In the genomic region with DNA sequence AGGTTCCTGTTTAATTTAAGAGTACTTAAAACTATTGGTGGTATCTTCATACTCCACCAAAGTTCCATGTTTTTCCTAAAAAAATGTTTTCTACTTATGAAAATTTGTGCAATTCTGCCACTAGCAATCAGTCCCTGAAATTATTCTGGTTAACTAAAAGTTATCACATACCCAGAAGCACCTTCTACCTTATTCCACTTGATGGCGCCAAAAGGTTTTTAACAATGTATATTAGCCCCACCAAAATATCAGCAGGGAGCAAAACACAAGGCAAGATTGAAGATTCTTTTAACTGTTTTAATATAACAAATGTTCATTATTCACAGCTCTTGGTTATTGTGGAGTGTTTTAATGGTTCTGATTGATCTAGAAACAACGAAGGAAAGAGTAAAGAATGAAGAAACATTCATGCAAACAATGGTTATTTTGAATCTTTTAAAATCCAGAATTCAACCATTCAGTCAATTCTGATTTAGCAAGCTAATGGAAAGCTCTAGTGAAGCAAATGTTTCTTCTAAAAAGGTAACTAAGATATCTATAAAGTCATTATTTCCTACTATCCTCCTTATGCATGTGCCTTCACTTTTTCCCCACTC, we compare ENCODE assay signal across 7 cellular contexts.
DNase-seq lines count a peak whose midpoint lies in the region; ATAC-seq and TF ChIP-seq lines count a peak whose summit lies in the region.

No MANE protein-coding gene starts in this region.

- POLR2A ChIA-PET in OCI-LY7 (lab: Charles Lee) = interaction anchor here (0.7 kb wide), 2 partner anchors 306 to 854 kb away, joined by 3 read pairs; no protein-coding TSS in a partner anchor

- H2AFZ ChIP-seq in OCI-LY7 (ENCODE audit: low read length) = no peak overlapping the region

- CTCF ChIA-PET in OCI-LY7 (lab: Charles Lee; ENCODE audit: unreplicated experiment) = no interaction called here

- H3K4me2 ChIP-seq in OCI-LY7 (ENCODE audit: low read length) = no peak overlapping the region

- no peak overlapping the region for H3K27ac ChIP-seq in HL-60 (replicated peaks)
- H3K27ac ChIP-seq in OCI-LY7 (ENCODE audit: low read depth, low read length, poor library complexity, severe bottlenecking) = no peak overlapping the region
- no peak overlapping the region for H3K27ac ChIP-seq in transverse colon

- TF ChIP-seq EP300 in transverse colon (IDR thresholded peaks at IDR 0.05; ENCODE audit: low read depth) = no peak

- 5% methylated on average over 2 of the region's 2 CpGs for WGBS in transverse colon (ENCODE audit: low coverage in 1 of 2), 2 donors

- DNase-seq in DMS79 treated with DMSO at 0.1 percent for 48 hours (lab: John Stamatoyannopoulos, UW) (peak; percentile 55), HL-60 (ENCODE audit: low read depth in 1 of 2, low spot score in 1 of 2) (peak in 1 of 2 experiments; percentile 20), OCI-LY7 (ENCODE audit: low spot score) (peak; percentile 67), cerebellar cortex (ENCODE audit: low spot score) (peak; percentile 78), left colon (no peak), transverse colon (no peak)

- H3K27me3 ChIP-seq in HL-60 (ENCODE audit: insufficient read depth, poor library complexity, severe bottlenecking) (no peaks in the 10 kb centered on the region), transverse colon (no peaks in the 10 kb centered on the region)

- peak; percentile 77 for ATAC-seq in GM19023 (IDR thresholded peaks at IDR 0.05; ENCODE audit: unreplicated experiment)
- ATAC-seq in left colon = peak; percentile 66

- H3K9me2 ChIP-seq in OCI-LY7 (ENCODE audit: insufficient read depth, low read length) = no peaks in the 10 kb centered on the region

- H3K4me1 ChIP-seq in OCI-LY7 (ENCODE audit: insufficient read depth, low read length, poor library complexity, severe bottlenecking) (no peaks in the 10 kb centered on the region), transverse colon (peaks cover 0 to 8% (median 3%) of the 10 kb centered on the region in 4 donors)

- BruUV-seq in OCI-LY7 (replicated peaks; lab: Mats Ljungman, UMichigan) = no TSS peak

- H3K79me2 ChIP-seq in OCI-LY7 (ENCODE audit: insufficient read depth, low read depth, low read length) = no peaks in the 10 kb centered on the region

- H3K9me3 ChIP-seq in OCI-LY7 (ENCODE audit: low read length) (no peaks in the 10 kb centered on the region), transverse colon (no peaks in the 10 kb centered on the region)

- TF ChIP-seq CTCF in HL-60 (IDR thresholded peaks at IDR 0.05; ENCODE audit: insufficient read depth, low read length) (peak; percentile 41), OCI-LY7 (conservative IDR thresholded peaks at IDR 0.05; ENCODE audit: low read length) (peak; percentile 95), transverse colon (IDR thresholded peaks at IDR 0.05) (peak; percentile 63 to 77 (median 74))

- in situ Hi-C loops in transverse colon (cut with MboI; ENCODE audit: low pct_ligation_motif_present in 1 of 4, low pct_unique_long_range_greater_than_20kb in 1 of 4, low sequenced_read_pairs in 3 of 4) = loop anchor here in 2 of 4 donors (25.0 kb wide), 2 partner anchors 181 to 506 kb away; no protein-coding TSS in a partner anchor

- H3K4me3 ChIP-seq in HL-60 (replicated peaks; ENCODE audit: insufficient read depth, low read length) = no peak overlapping the region
- no peak overlapping the region for H3K4me3 ChIP-seq in OCI-LY7 (ENCODE audit: low read depth, low read length, poor library complexity, severe bottlenecking)
- H3K4me3 ChIP-seq in transverse colon = no peak overlapping the region

- no peak for TF ChIP-seq POLR2A in transverse colon (IDR thresholded peaks at IDR 0.05)

- intact Hi-C loops in OCI-LY7 (cut with micrococcal nuclease; ENCODE audit: unreplicated experiment) (loop anchor here (1.0 to 5.0 kb wide), 4 partner anchors 191 to 841 kb away; no protein-coding TSS in a partner anchor), left colon (cut with DNase I, micrococcal nuclease) (loop anchor here in 1 of 2 donors (5.0 kb wide), 1 partner anchor 191 kb away; no protein-coding TSS in a partner anchor), transverse colon (cut with DNase I; ENCODE audit: low total_unique reads) (loop anchor here (2.0 to 5.0 kb wide), 2 partner anchors 191 to 503 kb away; no protein-coding TSS in a partner anchor)

- H3K36me3 ChIP-seq in OCI-LY7 (ENCODE audit: insufficient read depth, low read length) (no peaks in the 10 kb centered on the region), transverse colon (no peaks in the 10 kb centered on the region)

- H4K20me1 ChIP-seq in OCI-LY7 (ENCODE audit: insufficient read depth, low read length) = no peaks in the 10 kb centered on the region

Comparison
In these comparisons a context has a peak if more than half of its experiments do, and no peak if none do; other contexts are left out.
1. DNase-seq: peak in DMS79 treated with DMSO at 0.1 percent for 48 hours (single experiment), OCI-LY7 (single experiment) and cerebellar cortex (single experiment); none in left colon (0 of 2) and transverse colon (single experiment).
2. CTCF ChIP-seq: peak in every context shown above with its lines; median percentile 95 in OCI-LY7; 74 in transverse colon; 41 in HL-60.